Comparison of ENCODE assay signal across 8 cellular contexts in genomic region chr18:12883003-12883683, GRCh38. TPM values are rescaled to one million over a fixed set of nuclear protein-coding genes. Genes with fewer than 3 reads are reported as not detected.
A peak's percentile ranks its signal among the peaks of the same experiment; 100 is the strongest.
DNase-seq lines count a peak whose midpoint lies in the region; ATAC-seq, FAIRE-seq and TF ChIP-seq lines count a peak whose summit lies in the region.

No MANE protein-coding gene starts in this region.

- H3K9ac ChIP-seq in OCI-LY1 (ENCODE audit: low read length) (peak overlapping the region; percentile 83), subcutaneous abdominal adipose tissue (ENCODE audit: low read length in 5 of 5) (peak overlapping the region; percentile 87 to 98 (median 95))

- peaks cover 40% of the 10 kb centered on the region for H3K79me2 ChIP-seq in OCI-LY1 (ENCODE audit: insufficient read depth, low read length)

- no peak overlapping the region for H2AFZ ChIP-seq in OCI-LY1 (ENCODE audit: low read length)

- POLR2A ChIA-PET in HEK293 (lab: Yijun Ruan, JAX), result interaction anchor here (0.6 to 2.1 kb wide), 59 partner anchors 8 to 1033 kb away, joined by 3 to 32 read pairs (median 5); partner anchors contain the start of genes AFG3L2, CEP192, CEP76 and PRELID3A

- intact Hi-C loops in breast epithelium (cut with DNase I; ENCODE audit: low total_unique reads) (no loop called here), left colon (cut with DNase I, micrococcal nuclease) (loop anchor here in 1 of 2 donors (10.0 kb wide), 1 partner anchor 48 kb away; no protein-coding TSS in a partner anchor)

- peak; percentile 29 for ATAC-seq in left colon
- no peak for ATAC-seq in GM18517 (IDR thresholded peaks at IDR 0.05; ENCODE audit: unreplicated experiment)

- no peaks in the 10 kb centered on the region; the same call in 1 of the 2 replicates for H3F3A ChIP-seq in OCI-LY1 (ENCODE audit: insufficient read depth, low read length)

- H3K36me3 ChIP-seq in HEK293 (ENCODE audit: control insufficient read depth in 2 of 2, insufficient read depth in 1 of 2, low read length in 2 of 2) (no peaks in the 10 kb centered on the region), OCI-LY1 (ENCODE audit: insufficient read depth, low read length) (no peaks in the 10 kb centered on the region), breast epithelium (no peaks in the 10 kb centered on the region), subcutaneous abdominal adipose tissue (ENCODE audit: control insufficient read depth in 5 of 5, insufficient read depth in 5 of 5, low read length in 5 of 5) (no peaks in the 10 kb centered on the region)

- TF ChIP-seq CTCF in GM12864 (IDR thresholded peaks at IDR 0.05; ENCODE audit: low read depth, low read length, missing control alignments) (no peak), HEK293 (tag by site-specific recombination; IDR thresholded peaks at IDR 0.05) (no peak), OCI-LY1 (IDR thresholded peaks at IDR 0.05; ENCODE audit: low read length) (no peak), breast epithelium (IDR thresholded peaks at IDR 0.05) (no peak)

- no peak for TF ChIP-seq POLR2A in breast epithelium (IDR thresholded peaks at IDR 0.05)

- no peaks in the 10 kb centered on the region for H4K20me1 ChIP-seq in OCI-LY1 (ENCODE audit: insufficient read depth, low read length)

- H3K27ac ChIP-seq in HEK293 (ENCODE audit: extremely low read depth, low read depth, low read length), result peak overlapping the region; percentile 95
- H3K27ac ChIP-seq in OCI-LY1 (ENCODE audit: low read depth, low read length, poor library complexity, severe bottlenecking), result peak overlapping the region; percentile 45
- H3K27ac ChIP-seq in breast epithelium, result peak overlapping the region; percentile 99 to 100
- peak overlapping the region; percentile 98 for H3K27ac ChIP-seq in subcutaneous abdominal adipose tissue (ENCODE audit: low read depth, low read length)

- CTCF ChIA-PET in HEK293 (lab: Yijun Ruan, JAX), result interaction anchor here (0.6 to 1.8 kb wide), 3 partner anchors 21 to 145 kb away, joined by 3 to 8 read pairs (median 3); no protein-coding TSS in a partner anchor

- FAIRE-seq in GM19239 (lab: Jason Lieb, UNC), result no peak

- H3K4me3 ChIP-seq in GM12864 (ENCODE audit: low read depth, low read length), result peak overlapping the region; percentile 90
- H3K4me3 ChIP-seq in HEK293 (ENCODE audit: low read depth, low read length), result peak overlapping the region; percentile 84
- H3K4me3 ChIP-seq in OCI-LY1 (ENCODE audit: low read depth, low read length, poor library complexity, severe bottlenecking), result peak overlapping the region; percentile 83
- H3K4me3 ChIP-seq in breast epithelium, result peak overlapping the region; percentile 68 to 92 (median 83)
- peak overlapping the region; percentile 77 to 88 (median 82) for H3K4me3 ChIP-seq in subcutaneous abdominal adipose tissue (ENCODE audit: low read depth in 1 of 5, low read length in 5 of 5)

- H3K27me3 ChIP-seq in OCI-LY1 (ENCODE audit: insufficient read depth, low read length) (no peaks in the 10 kb centered on the region), breast epithelium (no peaks in the 10 kb centered on the region), subcutaneous abdominal adipose tissue (ENCODE audit: control insufficient read depth in 5 of 5, insufficient read depth in 4 of 5, low read length in 5 of 5) (no peaks in the 10 kb centered on the region)

- no peaks in the 10 kb centered on the region for H3K9me2 ChIP-seq in OCI-LY1 (ENCODE audit: low read depth, low read length)

- peak overlapping the region; percentile 94 for H3K4me2 ChIP-seq in OCI-LY1 (ENCODE audit: low read length)

- no peak for DNase-seq in GM12864 (ENCODE audit: low read depth)
- DNase-seq in breast epithelium (ENCODE audit: low spot score in 2 of 2), result no peak
- no peak for DNase-seq in left colon
- no peak for DNase-seq in GM19239 (ENCODE audit: insufficient read length, low spot score)

- H3K9me3 ChIP-seq in HEK293 (ENCODE audit: control insufficient read depth, insufficient read depth, low read depth, low read length), result no peaks in the 10 kb centered on the region
- no peaks in the 10 kb centered on the region for H3K9me3 ChIP-seq in OCI-LY1 (ENCODE audit: low read length)
- no peaks in the 10 kb centered on the region for H3K9me3 ChIP-seq in breast epithelium
- no peaks in the 10 kb centered on the region for H3K9me3 ChIP-seq in subcutaneous abdominal adipose tissue (ENCODE audit: control insufficient read depth in 5 of 5, low read length in 5 of 5)

- H3K4me1 ChIP-seq in HEK293 (ENCODE audit: control insufficient read depth, insufficient read depth, low read length) (peaks cover 18% of the 10 kb centered on the region), OCI-LY1 (ENCODE audit: insufficient read depth, low read length, severe bottlenecking) (peaks cover 63% of the 10 kb centered on the region), breast epithelium (peaks cover 5 to 20% of the 10 kb centered on the region in 2 donors), subcutaneous abdominal adipose tissue (ENCODE audit: control insufficient read depth in 5 of 5, insufficient read depth in 5 of 5, low read length in 5 of 5) (peaks cover 4 to 33% (median 16%) of the 10 kb centered on the region in 5 donors)

TF ChIP-seq in HEK293, 187 proteins besides CTCF, POLR2A, EP300 and RAD21:
- no peak for TF ChIP-seq ZNF624 (tag by site-specific recombination; IDR thresholded peaks at IDR 0.05)
- peak; percentile 47 for TF ChIP-seq ZNF335 (tag by site-specific recombination; conservative IDR thresholded peaks at IDR 0.05)
- TF ChIP-seq PRDM1 (tag by site-specific recombination; IDR thresholded peaks at IDR 0.05), result peak; percentile 93
- 0 out of 2 replicates have a peak, but pooled peaks have one; percentile 16 for TF ChIP-seq ZSCAN30 (tag by site-specific recombination; IDR thresholded peaks at IDR 0.05)
- 0 out of 2 replicates have a peak, but pooled peaks have one; percentile 11 for TF ChIP-seq ZNF596 (tag by site-specific recombination; IDR thresholded peaks at IDR 0.05)
- TF ChIP-seq ZNF600 (tag by site-specific recombination; IDR thresholded peaks at IDR 0.05), result no peak
- TF ChIP-seq MYNN (tag by site-specific recombination; IDR thresholded peaks at IDR 0.05; ENCODE audit: borderline replicate concordance), result no peak

RNA-seq across cellular contexts. Expression of gene PTPN2, which starts 0.9 kb away (rescaled TPM):
- total RNA-seq in breast epithelium (10 to 100 TPM; 38.4 to 57.1 (median 53.7) TPM), left colon (10 to 100 TPM; 34.0 to 35.4 TPM)

Comparison
In these comparisons a context has a peak if more than half of its experiments do, and no peak if none do; other contexts are left out.
1. H3K27ac ChIP-seq: peak in every context shown above with its lines; median percentile 100 in breast epithelium; 98 in subcutaneous abdominal adipose tissue; 95 in HEK293; 45 in OCI-LY1.